In genomic region chr13:113759525-113760137, GRCh38 we compare ENCODE assay signal across 7 cellular contexts. TPM values are rescaled to one million over a fixed set of nuclear protein-coding genes. Genes with fewer than 3 reads are reported as not detected.
DNase-seq lines count a peak whose midpoint lies in the region; ATAC-seq and TF ChIP-seq lines count a peak whose summit lies in the region.

No MANE protein-coding gene starts in this region.

- peaks cover 47% of the 10 kb centered on the region for H3K27me3 ChIP-seq in NT2/D1 (ENCODE audit: insufficient read depth, insufficient read length)
- H3K27me3 ChIP-seq in endocrine pancreas (ENCODE audit: control insufficient read depth, insufficient read depth, low read length) = peaks cover 8% of the 10 kb centered on the region
- no peaks in the 10 kb centered on the region for H3K27me3 ChIP-seq in aorta (ENCODE audit: control insufficient read depth in 1 of 2, insufficient read depth in 2 of 2, low read length in 1 of 2)

- no peak for TF ChIP-seq CTCF in GM20000 (IDR thresholded peaks at IDR 0.05; ENCODE audit: extremely low read depth, missing control alignments)

- H3K9me3 ChIP-seq in NT2/D1 (ENCODE audit: insufficient read depth, low read length) (no peaks in the 10 kb centered on the region), endocrine pancreas (ENCODE audit: control insufficient read depth, low read length) (no peaks in the 10 kb centered on the region), aorta (ENCODE audit: control insufficient read depth, low read length) (no peaks in the 10 kb centered on the region)

- 1 to 2% methylated on average over 26 of the region's 26 CpGs for WGBS in aorta, 2 donors

- DNase-seq in NT2/D1 (ENCODE audit: low read depth, low spot score) (no peak), midbrain (lab: John Stamatoyannopoulos, UW) (peak; percentile 4), aorta (peak; percentile 56 to 81), GM20000 (ENCODE audit: low spot score) (no peak)

- H3K27ac ChIP-seq in aorta (ENCODE audit: low read depth in 1 of 2, low read length in 2 of 2) = no peak overlapping the region

- ATAC-seq in GM19395 (IDR thresholded peaks at IDR 0.05; ENCODE audit: unreplicated experiment) = peak; percentile 5
- ATAC-seq in aorta (ENCODE audit: low FRiP score) = peak; percentile 37
- no peak for ATAC-seq in HG03039 (IDR thresholded peaks at IDR 0.05; ENCODE audit: unreplicated experiment)

- intact Hi-C loops in aorta (cut with DNase I) = loop anchor here in 1 of 2 donors (5.0 kb wide), 1 partner anchor 168 kb away; no protein-coding TSS in a partner anchor

- H3K36me3 ChIP-seq in NT2/D1 (ENCODE audit: insufficient read depth, insufficient read length, low read length) (no peaks in the 10 kb centered on the region), endocrine pancreas (ENCODE audit: control insufficient read depth, insufficient read depth, low read length) (no peaks in the 10 kb centered on the region), aorta (ENCODE audit: control insufficient read depth in 1 of 2, insufficient read depth in 2 of 2, low read length in 1 of 2) (no peaks in the 10 kb centered on the region)

- peak overlapping the region; percentile 54 for H3K4me3 ChIP-seq in NT2/D1 (ENCODE audit: insufficient read length, low read depth)
- peak overlapping the region; percentile 73 for H3K4me3 ChIP-seq in endocrine pancreas (ENCODE audit: control insufficient read depth, insufficient read depth, low read length)
- peak overlapping the region; percentile 71 to 75 for H3K4me3 ChIP-seq in aorta (ENCODE audit: low read length in 2 of 2)

- H3K4me1 ChIP-seq in NT2/D1 (ENCODE audit: insufficient read depth, insufficient read length) = no peaks in the 10 kb centered on the region
- no peaks in the 10 kb centered on the region for H3K4me1 ChIP-seq in endocrine pancreas (ENCODE audit: control insufficient read depth, insufficient read depth, low read length)
- no peaks in the 10 kb centered on the region for H3K4me1 ChIP-seq in aorta (ENCODE audit: control insufficient read depth in 1 of 2, insufficient read depth in 2 of 2, low read length in 2 of 2)

- peak overlapping the region; percentile 34 for H3K9ac ChIP-seq in NT2/D1 (ENCODE audit: insufficient read length, low read depth)
- peak overlapping the region; percentile 15 for H3K9ac ChIP-seq in endocrine pancreas (ENCODE audit: control insufficient read depth, insufficient read depth, low read length)

RNA-seq across cellular contexts. Expression of gene TMEM255B, which starts 0.6 kb away (rescaled TPM):
- 10 to 100 TPM; 36.6 to 67.3 TPM for total RNA-seq in aorta
- 1 to 10 TPM in 1 of 2 donors, under 1 TPM in 1; 0.63 to 4.3 TPM for polyA plus RNA-seq in aorta

Comparison
In these comparisons a context has a peak if more than half of its experiments do, and no peak if none do; other contexts are left out.
1. DNase-seq: peak in midbrain (single experiment) and aorta (2 of 2); none in NT2/D1 (single experiment) and GM20000 (single experiment).
2. Peak in every context shown above with its lines, with median percentiles within 50 percentile points of each other: H3K4me3 ChIP-seq.